26 cellular contexts compared by ENCODE assay signal in the genomic region with DNA sequence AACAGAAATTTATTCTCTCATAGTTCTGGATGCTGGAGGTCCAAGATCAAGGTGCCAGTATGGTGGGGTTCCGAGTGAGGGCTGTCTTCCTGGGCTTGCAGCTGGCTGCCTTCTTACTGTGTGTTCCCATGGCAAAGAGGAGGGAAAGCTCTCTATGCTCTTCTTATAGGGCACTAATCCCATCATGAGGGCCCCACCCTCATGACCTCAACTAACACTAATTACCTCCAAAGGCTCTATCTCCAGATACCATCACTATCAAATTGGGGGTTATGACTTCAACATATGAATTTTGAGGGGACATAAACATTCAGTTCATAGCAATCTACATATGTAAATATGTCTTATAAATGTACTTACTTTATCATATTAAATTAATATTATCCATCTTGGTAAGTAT.
"Had no signal": no experiment of that assay in that cellular context is flagged by ENCODE, and none has a peak within 500 bp of the region (broad histone marks: within the 10 kb centered on the region; RNA-seq: fewer than 3 reads in every experiment).

No MANE protein-coding gene starts in this region.

- ATAC-seq: stimulated activated effector memory CD8-positive, alpha-beta T cell treated with anti-CD3 and anti-CD28 coated beads, Interleukin-12 subunit alpha, Interleukin-12 subunit beta, amount 100 ng/mL, for 72 hours; stimulated activated memory B cell treated with anti-CD40 and anti-IgM and Interleukin-4, amounts not matched to agents 10 μg/mL and 1 μg/mL and 100 μg/mL, for 72 hours; stimulated activated naive B cell treated with anti-CD40 and anti-IgM and Interleukin-4, amounts not matched to agents 10 μg/mL and 1 μg/mL and 100 μg/mL, for 72 hours; stimulated activated naive CD8-positive, alpha-beta T cell treated with anti-CD3 and anti-CD28 coated beads, Interleukin-15, amount 100 ng/mL, for 72 hours; stimulated activated naive CD8-positive, alpha-beta T cell treated with anti-CD3 and anti-CD28 coated beads, Interleukin-15, Interleukin-2, amounts not matched to agents 100 U/mL and 50 U/mL, for 24 hours; upper lobe of right lung had no signal

- FAIRE-seq: urothelium cell line had no signal

- H3K36me3 ChIP-seq: suprapubic skin, thoracic aorta, thyroid gland, tibial artery, tibial nerve, transverse colon, vagina had no signal

- H3K27me3 ChIP-seq: stomach, suprapubic skin, testis, thyroid gland, tibial artery, tibial nerve, transverse colon, upper lobe of left lung, upper lobe of right lung, vagina had no signal

- H3K4me1 ChIP-seq: suprapubic skin, testis, thyroid gland, tibial nerve, transverse colon, vagina had no signal

- DNase-seq: stimulated activated CD4-positive, alpha-beta T cell treated with anti-CD3 and anti-CD28 coated beads, Interleukin-2, amount 100 ng/mL, for 24 hours; stimulated activated CD4-positive, alpha-beta T cell treated with anti-CD3 and anti-CD28 coated beads, Interleukin-2, amount 100 ng/mL, for 48 hours; stimulated activated CD4-positive, alpha-beta T cell treated with anti-CD3 and anti-CD28 coated beads, Interleukin-4, amount 100 ng/mL, for 1 hour; stimulated activated CD4-positive, alpha-beta T cell treated with anti-CD3 and anti-CD28 coated beads, Interleukin-4, amount 100 ng/mL, for 24 hours; stimulated activated CD4-positive, alpha-beta T cell treated with anti-CD3 and anti-CD28 coated beads, Interleukin-4, amount 100 ng/mL, for 4 hours; stimulated activated CD8-positive, alpha-beta memory T cell treated with anti-CD3 and anti-CD28 coated beads, Interleukin-4, amount 100 ng/mL, for 48 hours; stimulated activated naive B cell treated with anti-CD40 and anti-IgM and Interleukin-4, amounts not matched to agents 10 μg/mL and 1 μg/mL and 100 μg/mL, for 72 hours; stimulated activated naive CD4-positive, alpha-beta T cell; stimulated activated naive CD4-positive, alpha-beta T cell treated with Interleukin-2 at 50 U/mL for 16 hours; stimulated activated naive CD8-positive, alpha-beta T cell treated with anti-CD3 and anti-CD28 coated beads, Interleukin-15, amount 100 ng/mL, for 72 hours; stimulated activated naive CD8-positive, alpha-beta T cell treated with anti-CD3 and anti-CD28 coated beads, Interleukin-15, Interleukin-2, amounts not matched to agents 100 U/mL and 50 U/mL, for 24 hours; stomach; substantia nigra; testis; thyroid gland; tibial artery; transverse colon; upper lobe of left lung; upper lobe of right lung had no signal

- H3K9me3 ChIP-seq: suprapubic skin, testis, thoracic aorta, thyroid gland, transverse colon, upper lobe of right lung, vagina had no signal

- H3K27ac ChIP-seq: stomach, suprapubic skin, testis, thoracic aorta, thyroid gland, tibial artery, tibial nerve, transverse colon, upper lobe of left lung, upper lobe of right lung, vagina had no signal

- H3K4me3 ChIP-seq: stomach, suprapubic skin, testis, thoracic aorta, thyroid gland, tibial artery, tibial nerve, transverse colon, upper lobe of left lung, upper lobe of right lung, vagina had no signal
